In the genomic region with DNA sequence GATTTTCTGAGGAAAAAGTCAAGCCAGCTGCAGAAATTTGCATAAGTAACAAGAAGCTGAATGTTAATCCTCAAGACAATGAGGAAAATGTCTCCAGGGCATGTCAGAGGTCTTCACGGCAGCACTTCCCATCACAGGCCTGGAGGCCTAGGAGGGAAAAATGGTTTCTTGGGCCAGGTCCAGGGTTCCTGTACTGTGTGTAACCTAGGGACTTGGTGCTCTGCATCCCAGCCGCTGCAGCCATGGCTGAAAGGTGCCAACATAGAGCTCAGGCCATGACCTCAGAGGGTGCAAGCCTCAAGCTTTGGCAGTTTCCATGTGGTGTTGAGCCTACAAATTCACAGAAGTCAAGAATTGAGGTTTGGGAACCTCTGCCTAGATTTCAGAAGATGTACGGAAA, we compare ENCODE assay signal across 4 cellular contexts.
TF ChIP-seq lines count a peak whose summit lies in the region.

No MANE protein-coding gene starts in this region.

TF ChIP-seq in A549, 52 proteins besides CTCF, POLR2A, EP300 and RAD21:
- peak; percentile 88 for TF ChIP-seq ZFP36 (IDR thresholded peaks at IDR 0.05; ENCODE audit: borderline replicate concordance, partially characterized antibody)

TF ChIP-seq in HEK293, 187 proteins besides CTCF, POLR2A, EP300 and RAD21:
- TF ChIP-seq SETDB1 (IDR thresholded peaks at IDR 0.05; ENCODE audit: insufficient read length, low read length) (peak; percentile 89), ZNF585B (tag by site-specific recombination; IDR thresholded peaks at IDR 0.05) (peak; percentile 96), TRIM28 (IDR thresholded peaks at IDR 0.05; ENCODE audit: borderline replicate concordance, low read length) (peak; percentile 55; the same call in 1 of the 2 replicates)

TF ChIP-seq in K562, 482 proteins besides CTCF, POLR2A, EP300 and RAD21:
- TF ChIP-seq NFIC (IDR thresholded peaks at IDR 0.05) (peak; percentile 75), CEBPZ (IDR thresholded peaks at IDR 0.05; ENCODE audit: borderline replicate concordance, low read depth, low read length) (peak; percentile 52; the same call in 1 of the 2 replicates), CBX3 (IDR thresholded peaks at IDR 0.05; ENCODE audit: borderline replicate concordance in 1 of 2, low read length in 2 of 2) (peak in 1 of 2 experiments; percentile 67; a peak in 1 of 3 replicates), TRIM28 (IDR thresholded peaks at IDR 0.05) (peak; percentile 86), CBX5 (IDR thresholded peaks at IDR 0.05; ENCODE audit: borderline replicate concordance, low read depth) (0 out of 2 replicates have a peak, but pooled peaks have one; percentile 37), ZFP36 (IDR thresholded peaks at IDR 0.05; ENCODE audit: low read depth, low read length, partially characterized antibody) (peak; percentile 90)
- TF ChIP-seq, protein P1, sequence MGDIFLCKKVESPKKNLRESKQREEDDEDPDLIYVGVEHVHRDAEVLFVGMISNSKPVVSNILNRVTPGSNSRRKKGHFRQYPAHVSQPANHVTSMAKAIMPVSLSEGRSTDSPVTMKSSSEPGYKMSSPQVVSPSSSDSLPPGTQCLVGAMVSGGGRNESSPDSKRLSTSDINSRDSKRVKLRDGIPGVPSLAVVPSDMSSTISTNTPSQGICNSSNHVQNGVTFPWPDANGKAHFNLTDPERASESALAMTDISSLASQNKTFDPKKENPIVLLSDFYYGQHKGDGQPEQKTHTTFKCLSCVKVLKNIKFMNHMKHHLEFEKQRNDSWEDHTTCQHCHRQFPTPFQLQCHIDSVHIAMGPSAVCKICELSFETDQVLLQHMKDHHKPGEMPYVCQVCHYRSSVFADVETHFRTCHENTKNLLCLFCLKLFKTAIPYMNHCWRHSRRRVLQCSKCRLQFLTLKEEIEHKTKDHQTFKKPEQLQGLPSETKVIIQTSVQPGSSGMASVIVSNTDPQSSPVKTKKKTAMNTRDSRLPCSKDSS (IDR thresholded peaks at IDR 0.05; ENCODE audit: low read depth, partially characterized antibody) = peak; percentile 29

TF ChIP-seq in H1, 55 proteins besides CTCF, POLR2A, EP300 and RAD21:
- 0 out of 2 replicates have a peak, but pooled peaks have one; percentile 17 for TF ChIP-seq KDM1A (IDR thresholded peaks at IDR 0.05; ENCODE audit: borderline replicate concordance, low read length)
